13 cellular contexts compared by ENCODE assay signal in genomic region chr2:159118859-159119510, GRCh38.
DNase-seq lines count a peak whose midpoint lies in the region; ATAC-seq and TF ChIP-seq lines count a peak whose summit lies in the region.
"Had no signal": no experiment of that assay in that cellular context is flagged by ENCODE, and none has a peak within 500 bp of the region (broad histone marks: within the 10 kb centered on the region; RNA-seq: fewer than 3 reads in every experiment).

No MANE protein-coding gene starts in this region.

- H4K20me1 ChIP-seq in OCI-LY7 (ENCODE audit: insufficient read depth, low read length): no peaks in the 10 kb centered on the region

- H3K9me3 Mint-ChIP-seq in glutamatergic neuron (ENCODE audit: unreplicated experiment): no peaks in the 10 kb centered on the region
- H3K9me3 Mint-ChIP-seq: T-helper 2 cell treated with Interferon-gamma antibody and Interleukin-4, amounts not matched to agents 5 μg/mL and 100 μg/mL, for 36 hours had no signal

- H3K27me3 ChIP-seq in stomach smooth muscle (ENCODE audit: control insufficient read depth in 1 of 2, insufficient read depth in 2 of 2, low read length in 2 of 2): no peaks in the 10 kb centered on the region
- H3K27me3 ChIP-seq: ascending aorta, upper lobe of right lung had no signal

- POLR2A ChIA-PET in OCI-LY7 (lab: Charles Lee): interaction anchor here (0.7 kb wide), 1 partner anchor 95 kb away, joined by 3 read pairs; no protein-coding TSS in a partner anchor

- DNase-seq in Right ventricle myocardium superior (no peak), Right ventricle myocardium inferior (ENCODE audit: missing footprints) (no peak), OCI-LY7 (ENCODE audit: low spot score) (no peak), glutamatergic neuron (no peak), G401 (ENCODE audit: low spot score) (no peak), KG1 (lab: John Stamatoyannopoulos, UW) (no peak), OCI-M1 (lab: John Stamatoyannopoulos, UW) (no peak)

- no peak overlapping the region for H3K27ac Mint-ChIP-seq in glutamatergic neuron (ENCODE audit: unreplicated experiment)
- H3K27ac Mint-ChIP-seq: T-helper 2 cell treated with Interferon-gamma antibody and Interleukin-4, amounts not matched to agents 5 μg/mL and 100 μg/mL, for 36 hours had no signal

- H3K4me1 Mint-ChIP-seq in glutamatergic neuron (ENCODE audit: low read depth, unreplicated experiment): no peaks in the 10 kb centered on the region

- H3K4me3 ChIP-seq in OCI-LY7 (ENCODE audit: low read depth, low read length, poor library complexity, severe bottlenecking) (no peak overlapping the region), stomach smooth muscle (ENCODE audit: low read length in 2 of 2) (no peak overlapping the region)
- H3K4me3 ChIP-seq: A549, ascending aorta, upper lobe of right lung had no signal

- H3K4me1 ChIP-seq in OCI-LY7 (ENCODE audit: insufficient read depth, low read length, poor library complexity, severe bottlenecking) (no peaks in the 10 kb centered on the region), stomach smooth muscle (ENCODE audit: control insufficient read depth, insufficient read depth, low read length) (peaks cover 29% of the 10 kb centered on the region)

- TF ChIP-seq CTCF in OCI-LY7 (conservative IDR thresholded peaks at IDR 0.05; ENCODE audit: low read length) (peak; percentile 59; the same call in 1 of the 2 replicates), glutamatergic neuron (IDR thresholded peaks at IDR 0.05; ENCODE audit: partially characterized antibody, unreplicated experiment) (peak; percentile 23)

- intact Hi-C loops in Right ventricle myocardium superior (cut with DNase I) (loop anchor here (2.0 to 5.0 kb wide), 3 partner anchors 87 to 218 kb away; partner anchors contain the start of gene TANC1), Right ventricle myocardium inferior (cut with DNase I) (loop anchor here (1.0 to 2.0 kb wide), 3 partner anchors 86 to 218 kb away; no protein-coding TSS in a partner anchor), OCI-LY7 (cut with micrococcal nuclease; ENCODE audit: unreplicated experiment) (loop anchor here (1.0 kb wide), 1 partner anchor 218 kb away; no protein-coding TSS in a partner anchor)

- H2AFZ ChIP-seq in OCI-LY7 (ENCODE audit: low read length): no peak overlapping the region

- no peaks in the 10 kb centered on the region for H3K36me3 ChIP-seq in OCI-LY7 (ENCODE audit: insufficient read depth, low read length)
- H3K36me3 ChIP-seq in stomach smooth muscle (ENCODE audit: control insufficient read depth in 2 of 2, insufficient read depth in 2 of 2, low read length in 2 of 2): no peaks in the 10 kb centered on the region
- H3K36me3 ChIP-seq: ascending aorta, upper lobe of right lung had no signal

- H3K4me2 ChIP-seq in OCI-LY7 (ENCODE audit: low read length): no peak overlapping the region
- H3K4me2 ChIP-seq: A549 had no signal

- H3K9ac ChIP-seq in stomach smooth muscle (ENCODE audit: low read length in 2 of 2): no peak overlapping the region

- ATAC-seq in Right ventricle myocardium superior (ENCODE audit: poor library complexity) (peak; percentile 18), Right ventricle myocardium inferior (no peak)

- H3K27ac ChIP-seq in OCI-LY7 (ENCODE audit: low read depth, low read length, poor library complexity, severe bottlenecking) (no peak overlapping the region), stomach smooth muscle (ENCODE audit: low read length) (peak overlapping the region; percentile 31)
- H3K27ac ChIP-seq: A549, ascending aorta, HL-60, upper lobe of right lung had no signal

- H3K4me3 Mint-ChIP-seq in glutamatergic neuron (ENCODE audit: unreplicated experiment): no peak overlapping the region
- H3K4me3 Mint-ChIP-seq: T-helper 2 cell treated with Interferon-gamma antibody and Interleukin-4, amounts not matched to agents 5 μg/mL and 100 μg/mL, for 36 hours had no signal

- CTCF ChIA-PET in OCI-LY7 (lab: Charles Lee; ENCODE audit: unreplicated experiment): no interaction called here

- H3K79me2 ChIP-seq in OCI-LY7 (ENCODE audit: insufficient read depth, low read depth, low read length): no peaks in the 10 kb centered on the region

- H3K9me3 ChIP-seq in OCI-LY7 (ENCODE audit: low read length) (no peaks in the 10 kb centered on the region), stomach smooth muscle (ENCODE audit: control insufficient read depth in 2 of 2, low read length in 2 of 2) (no peaks in the 10 kb centered on the region)
- H3K9me3 ChIP-seq: A549, ascending aorta, upper lobe of right lung had no signal

- peaks cover 2% of the 10 kb centered on the region for H3K27me3 Mint-ChIP-seq in glutamatergic neuron (ENCODE audit: unreplicated experiment)

- no peaks in the 10 kb centered on the region for H3K36me3 Mint-ChIP-seq in glutamatergic neuron (ENCODE audit: unreplicated experiment)

- no TSS peak for BruUV-seq in OCI-LY7 (replicated peaks; lab: Mats Ljungman, UMichigan)

- in situ Hi-C loops in G401 (cut with HindIII; ENCODE audit: low sequenced_read_pairs): no loop called here

- no peaks in the 10 kb centered on the region for H3K9me2 ChIP-seq in OCI-LY7 (ENCODE audit: insufficient read depth, low read length)
